8 cellular contexts compared by ENCODE assay signal in genomic region chr18:50286391-50287027, GRCh38. TPM values are rescaled to one million over a fixed set of nuclear protein-coding genes. Genes with fewer than 3 reads are reported as not detected.
DNase-seq lines count a peak whose midpoint lies in the region; ATAC-seq lines count a peak whose summit lies in the region.

No MANE protein-coding gene starts in this region.

- peaks cover 20% of the 10 kb centered on the region for H3K36me3 Mint-ChIP-seq in T-helper 17 cell (ENCODE audit: low read depth)

- peak overlapping the region; percentile 78 for H3K27ac ChIP-seq in epithelial cell of prostate

- H3K4me1 Mint-ChIP-seq in T-helper 17 cell, result peaks cover 33% of the 10 kb centered on the region

- H3K27ac Mint-ChIP-seq in T-helper 17 cell, result peak overlapping the region; percentile 99

- DNase-seq in AG20443 (ENCODE audit: low spot score), result peak; percentile 58
- peak; percentile 46 to 83 for DNase-seq in HAP-1 (ENCODE audit: low spot score in 2 of 2)
- no peak for DNase-seq in T-helper 17 cell
- DNase-seq in epithelial cell of prostate (ENCODE audit: low read depth, low spot score), result no peak
- DNase-seq in activated CD4-positive, CD25-positive, alpha-beta regulatory T cell treated with anti-CD3 and anti-CD28 coated beads, Interleukin-2, amount 50 U/mL, for 72 hours, result no peak

- peak overlapping the region; percentile 73 for H2AFZ ChIP-seq in neuron (ENCODE audit: low read depth, low read length)

- ATAC-seq in T-helper 17 cell (no peak), HG03108 (IDR thresholded peaks at IDR 0.05; ENCODE audit: unreplicated experiment) (no peak), HG03280 (IDR thresholded peaks at IDR 0.05; ENCODE audit: unreplicated experiment) (no peak)

- no peaks in the 10 kb centered on the region for H3K27me3 Mint-ChIP-seq in T-helper 17 cell

- H3K4me1 ChIP-seq in HAP-1, result peaks cover 9% of the 10 kb centered on the region; the same call in 1 of the 2 replicates
- H3K4me1 ChIP-seq in neuron (ENCODE audit: insufficient read depth, low read length), result peaks cover 9% of the 10 kb centered on the region

- H3K36me3 ChIP-seq in HAP-1 (replicated peaks), result peaks cover 45% of the 10 kb centered on the region
- H3K36me3 ChIP-seq in neuron (ENCODE audit: insufficient read depth, low read length), result peaks cover 32% of the 10 kb centered on the region

- peak overlapping the region; percentile 97 for H3K4me3 ChIP-seq in HAP-1
- peak overlapping the region; percentile 88 for H3K4me3 ChIP-seq in neuron (ENCODE audit: low read length)

- H3K4me3 Mint-ChIP-seq in T-helper 17 cell, result peak overlapping the region; percentile 100

- H3K9me3 ChIP-seq in HAP-1 (no peaks in the 10 kb centered on the region; the same call in 1 of the 2 replicates), T-helper 17 cell (ENCODE audit: control insufficient read depth, low read length, poor library complexity, severe bottlenecking) (no peaks in the 10 kb centered on the region), neuron (ENCODE audit: low read length) (no peaks in the 10 kb centered on the region)

- in situ Hi-C loops in HAP-1 (cut with MboI; ENCODE audit: low sequenced_read_pairs), result loop anchor here (10.0 kb wide), 1 partner anchor 68 kb away; no protein-coding TSS in a partner anchor

- no peaks in the 10 kb centered on the region for H3K27me3 ChIP-seq in HAP-1 (ENCODE audit: low read depth)
- peaks cover 5% of the 10 kb centered on the region for H3K27me3 ChIP-seq in neuron (ENCODE audit: insufficient read depth, low read length)

RNA-seq across cellular contexts. Expression of gene CXXC1, which starts 1.0 kb away (rescaled TPM):
- 100 to 1,000 TPM; 118 to 129 TPM for total RNA-seq in T-helper 17 cell

RNA-seq across cellular contexts. Expression of gene MBD1, which starts 5.2 kb away (rescaled TPM):
- total RNA-seq in T-helper 17 cell, result 10 to 100 TPM; 88.9 to 89.1 TPM

RNA-seq across cellular contexts. Expression of gene CFAP53, which starts 20.2 kb away (rescaled TPM):
- total RNA-seq in T-helper 17 cell, result under 1 TPM; 0.42 to 0.70 TPM

Comparison
In these comparisons a context has a peak if more than half of its experiments do, and no peak if none do; other contexts are left out.
1. DNase-seq: peak in AG20443 (single experiment) and HAP-1 (2 of 2); none in T-helper 17 cell (0 of 3), epithelial cell of prostate (single experiment) and activated CD4-positive, CD25-positive, alpha-beta regulatory T cell treated with anti-CD3 and anti-CD28 coated beads, Interleukin-2, amount 50 U/mL, for 72 hours (single experiment).